In the genomic region with DNA sequence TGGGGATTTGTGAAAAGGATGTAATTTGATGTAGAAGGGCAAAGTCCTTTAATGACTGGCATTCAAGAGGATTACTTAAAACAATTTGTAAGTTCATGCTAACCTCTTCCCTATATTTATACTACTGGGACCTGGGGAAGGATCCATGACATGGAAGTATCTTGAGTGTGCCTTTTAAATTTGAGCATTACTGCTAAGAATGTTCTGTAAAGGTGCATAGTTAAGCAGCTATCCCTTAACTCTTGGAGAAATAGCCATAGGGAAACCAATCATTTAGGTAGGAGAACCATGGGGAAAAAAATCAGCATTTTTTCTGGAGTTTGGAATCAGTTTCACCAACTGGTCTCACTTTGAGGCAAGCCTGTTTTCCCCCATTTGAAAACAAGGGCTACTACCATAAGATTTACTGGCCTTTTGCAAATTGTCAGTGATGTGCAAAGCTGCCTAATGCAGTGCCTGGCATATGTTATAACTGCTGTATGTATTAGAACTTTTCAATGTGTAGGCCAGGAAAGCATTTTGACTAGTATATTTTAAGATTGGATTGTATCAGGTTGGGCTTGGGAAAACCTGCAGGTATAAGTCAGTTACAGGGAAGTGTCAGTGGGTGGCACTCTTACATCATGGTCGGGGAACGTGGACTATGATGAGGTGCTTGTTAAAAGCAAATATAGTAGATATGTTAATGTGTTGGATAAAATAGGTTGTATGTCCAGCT, we compare ENCODE assay signal across 8 cellular contexts.
DNase-seq lines count a peak whose midpoint lies in the region; ATAC-seq and TF ChIP-seq lines count a peak whose summit lies in the region.

No MANE protein-coding gene starts in this region.

- H3K9me3 Mint-ChIP-seq in T-helper 1 cell treated with Interleukin-12 subunit alpha and Interleukin-12 subunit beta and Interleukin-4 antibody, amounts not matched to agents 30 μg/mL and 1 μg/mL, for 36 hours = no peaks in the 10 kb centered on the region

- no peak for TF ChIP-seq EP300 in upper lobe of left lung (IDR thresholded peaks at IDR 0.05)

- H3K4me3 Mint-ChIP-seq in T-helper 1 cell treated with Interleukin-12 subunit alpha and Interleukin-12 subunit beta and Interleukin-4 antibody, amounts not matched to agents 30 μg/mL and 1 μg/mL, for 36 hours = peak overlapping the region; percentile 89

- no peaks in the 10 kb centered on the region for H3K27me3 ChIP-seq in GM06990 (replicated peaks; ENCODE audit: control insufficient read depth, insufficient read depth, low read length)
- no peaks in the 10 kb centered on the region for H3K27me3 ChIP-seq in lower lobe of right lung (ENCODE audit: low read depth)
- no peaks in the 10 kb centered on the region for H3K27me3 ChIP-seq in upper lobe of left lung

- TF ChIP-seq POLR2A in NB4 (IDR thresholded peaks at IDR 0.05; ENCODE audit: extremely low read depth, insufficient read length) (peak; percentile 15), upper lobe of left lung (IDR thresholded peaks at IDR 0.05) (no peak)

- H3K4me1 Mint-ChIP-seq in T-helper 1 cell treated with Interleukin-12 subunit alpha and Interleukin-12 subunit beta and Interleukin-4 antibody, amounts not matched to agents 30 μg/mL and 1 μg/mL, for 36 hours (ENCODE audit: low read depth) = peaks cover 31% of the 10 kb centered on the region

- WGBS in upper lobe of left lung, 2 donors = 6 to 14% methylated on average over 2 of the region's 2 CpGs

- ATAC-seq in lower lobe of right lung (peak; percentile 49 to 61), upper lobe of left lung (ENCODE audit: low FRiP score in 2 of 2) (peak; percentile 53 to 61)

- peak; percentile 55 for DNase-seq in A172 (ENCODE audit: low spot score)
- no peak for DNase-seq in GM06990 (ENCODE audit: extremely low read depth, insufficient read length)
- peak; percentile 60 for DNase-seq in HCEC 1CT
- DNase-seq in NB4 (ENCODE audit: low read depth) = peak; percentile 84
- DNase-seq in dedifferentiated amniotic fluid mesenchymal stem cell (ENCODE audit: extremely low spot score) = peak; percentile 49
- DNase-seq in lower lobe of right lung = no peak
- peak in 1 of 2 donors; percentile 76 for DNase-seq in upper lobe of left lung

- peaks cover 33% of the 10 kb centered on the region for H3K36me3 Mint-ChIP-seq in T-helper 1 cell treated with Interleukin-12 subunit alpha and Interleukin-12 subunit beta and Interleukin-4 antibody, amounts not matched to agents 30 μg/mL and 1 μg/mL, for 36 hours (ENCODE audit: low read depth)

- H3K9me3 ChIP-seq in lower lobe of right lung = no peaks in the 10 kb centered on the region
- no peaks in the 10 kb centered on the region for H3K9me3 ChIP-seq in upper lobe of left lung

- H3K36me3 ChIP-seq in GM06990 (ENCODE audit: control insufficient read depth, insufficient read depth, low read length) (peaks cover 9% of the 10 kb centered on the region), lower lobe of right lung (peaks cover 25% of the 10 kb centered on the region), upper lobe of left lung (peaks cover 0 to 14% (median 0%) of the 10 kb centered on the region in 4 donors)

- peak overlapping the region; percentile 87 for H3K4me3 ChIP-seq in GM06990 (replicated peaks; ENCODE audit: low read depth, low read length)
- H3K4me3 ChIP-seq in NB4 (ENCODE audit: low read depth, low read length) = peak overlapping the region; percentile 91
- H3K4me3 ChIP-seq in lower lobe of right lung = peak overlapping the region; percentile 86
- H3K4me3 ChIP-seq in upper lobe of left lung = peak overlapping the region in 1 of 4 donors; percentile 76

- H3K27ac Mint-ChIP-seq in T-helper 1 cell treated with Interleukin-12 subunit alpha and Interleukin-12 subunit beta and Interleukin-4 antibody, amounts not matched to agents 30 μg/mL and 1 μg/mL, for 36 hours = no peak overlapping the region

- TF ChIP-seq CTCF in GM06990 (IDR thresholded peaks at IDR 0.05; ENCODE audit: insufficient read depth, low read length, poor library complexity, severe bottlenecking) (peak; percentile 65), NB4 (IDR thresholded peaks at IDR 0.05; ENCODE audit: low read depth, low read length) (peak; percentile 54), lower lobe of right lung (IDR thresholded peaks at IDR 0.05) (peak; percentile 56), upper lobe of left lung (IDR thresholded peaks at IDR 0.05) (peak in 5 of 6 experiments; percentile 18 to 54 (median 47))

- H3K4me1 ChIP-seq in lower lobe of right lung (peaks cover 43% of the 10 kb centered on the region), upper lobe of left lung (peaks cover 20 to 35% (median 26%) of the 10 kb centered on the region in 4 donors)

- H3K27me3 Mint-ChIP-seq in T-helper 1 cell treated with Interleukin-12 subunit alpha and Interleukin-12 subunit beta and Interleukin-4 antibody, amounts not matched to agents 30 μg/mL and 1 μg/mL, for 36 hours (ENCODE audit: low read depth) = no peaks in the 10 kb centered on the region

- intact Hi-C loops in lower lobe of right lung (cut with DNase I) = no loop called here

- H3K27ac ChIP-seq in lower lobe of right lung (no peak overlapping the region), upper lobe of left lung (peak overlapping the region in 1 of 4 donors; percentile 13)

Comparison
In these comparisons a context has a peak if more than half of its experiments do, and no peak if none do; other contexts are left out.
1. DNase-seq: peak in A172 (single experiment), HCEC 1CT (single experiment), NB4 (single experiment) and dedifferentiated amniotic fluid mesenchymal stem cell (single experiment); none in GM06990 (single experiment) and lower lobe of right lung (single experiment).
2. Peak in every context shown above with its lines, with median percentiles within 50 percentile points of each other: CTCF ChIP-seq.